Comparison of ENCODE assay signal across 25 cellular contexts in the genomic region with DNA sequence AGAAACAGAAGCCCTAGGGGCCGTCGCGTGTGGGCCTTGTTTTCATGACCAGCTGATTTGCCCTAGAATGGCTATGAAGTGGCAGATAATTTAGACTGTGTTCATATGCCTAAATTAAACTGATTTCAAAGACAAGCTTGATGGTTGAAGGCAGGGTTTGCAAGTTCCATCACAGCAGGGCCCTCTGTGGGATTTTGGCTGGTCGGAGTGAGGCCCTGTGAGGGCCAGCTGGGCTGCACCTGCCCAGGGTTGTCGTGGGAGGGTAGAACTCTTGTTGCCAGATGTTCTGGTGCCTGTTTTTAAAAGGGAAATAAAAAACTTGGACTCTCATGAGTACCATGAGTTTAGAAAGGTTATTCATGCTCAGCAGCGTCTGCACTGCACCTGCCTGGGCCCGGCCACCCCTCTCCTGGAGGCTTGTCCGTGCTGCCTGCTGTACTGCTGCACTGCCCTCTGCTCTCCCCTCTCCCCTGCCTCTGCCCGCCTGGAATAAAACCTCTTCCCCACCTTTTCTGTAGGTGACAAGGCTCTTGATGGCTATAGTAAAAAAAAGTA. TPM values are rescaled to one million over a fixed set of nuclear protein-coding genes. Genes with fewer than 3 reads are reported as not detected.
A peak's percentile ranks its signal among the peaks of the same experiment; 100 is the strongest.
DNase-seq lines count a peak whose midpoint lies in the region; ATAC-seq, FAIRE-seq and TF ChIP-seq lines count a peak whose summit lies in the region.
"Had no signal": no experiment of that assay in that cellular context is flagged by ENCODE, and none has a peak within 500 bp of the region (broad histone marks: within the 10 kb centered on the region; RNA-seq: fewer than 3 reads in every experiment).

No MANE protein-coding gene starts in this region.

- no peak overlapping the region for H3K9ac ChIP-seq in kidney (ENCODE audit: low read length in 2 of 2)

- peak overlapping the region; percentile 49 for H3K4me3 Mint-ChIP-seq in T-helper 2 cell treated with Interferon-gamma antibody and Interleukin-4, amounts not matched to agents 5 μg/mL and 100 μg/mL, for 36 hours
- peak overlapping the region in 7 of 8 donors; percentile 8 to 79 (median 44) for H3K4me3 Mint-ChIP-seq in CD4-positive, alpha-beta memory T cell
- H3K4me3 Mint-ChIP-seq in activated CD8-positive, alpha-beta T cell treated with anti-CD3 and anti-CD28 coated beads, Interleukin-2, amount 10 ng/mL, durations not matched to agents 7 days and 5 days, result peak overlapping the region; percentile 1
- H3K4me3 Mint-ChIP-seq: type B pancreatic cell had no signal

- FAIRE-seq in kidney (lab: Jason Lieb, UNC) (no peak), small intestine (lab: Jason Lieb, UNC) (no peak)
- FAIRE-seq: GM12892 had no signal

- peaks cover 31% of the 10 kb centered on the region for H3K36me3 ChIP-seq in CD4-positive, alpha-beta memory T cell (ENCODE audit: insufficient read depth, low read length)
- H3K36me3 ChIP-seq in kidney (ENCODE audit: control insufficient read depth in 1 of 2, insufficient read depth in 2 of 2, low read length in 2 of 2), result peaks cover 19 to 31% of the 10 kb centered on the region in 2 donors
- peaks cover 2 to 14% of the 10 kb centered on the region in 2 donors for H3K36me3 ChIP-seq in small intestine (ENCODE audit: control insufficient read depth in 2 of 2, insufficient read depth in 2 of 2, low read length in 2 of 2)

- no peak for DNase-seq in T-helper 2 cell treated with Interferon-gamma antibody and Interleukin-4, amounts not matched to agents 5 μg/mL and 100 μg/mL, for 36 hours (ENCODE audit: low spot score)
- DNase-seq in T-helper 2 cell (no peak), kidney (peak; percentile 25), ecto neural progenitor cell (ENCODE audit: low spot score) (no peak), small intestine (no peak), NCI-H1417 treated with DMSO at 0.1 percent for 48 hours (lab: John Stamatoyannopoulos, UW) (no peak)
- no peak for DNase-seq in CD4-positive, alpha-beta memory T cell
- no peak for DNase-seq in activated CD8-positive, alpha-beta T cell treated with anti-CD3 and anti-CD28 coated beads, Interleukin-2, amount 10 ng/mL, durations not matched to agents 7 days and 5 days
- DNase-seq: 8988T; activated CD4-positive, alpha-beta T cell treated with anti-CD3 and anti-CD28 coated beads for 4 hours; activated CD8-positive, alpha-beta memory T cell treated with anti-CD3 and anti-CD28 coated beads, Interleukin-2, amount 50 U/mL, for 4 hours; body of pancreas; esophagus squamous epithelium; Karpas-422; lower lobe of right lung; NCI-H1092; NCI-H2029; NCI-H345; NCI-H82; occipital lobe; SIG-M5; stimulated activated CD4-positive, alpha-beta T cell treated with anti-CD3 and anti-CD28 coated beads, Interleukin-4, amount 100 ng/mL, for 1 hour had no signal

- H3K4me3 ChIP-seq in CD4-positive, alpha-beta memory T cell (ENCODE audit: low read length in 2 of 2), result no peak overlapping the region
- H3K4me3 ChIP-seq in kidney (ENCODE audit: low read length in 2 of 2), result no peak overlapping the region
- no peak overlapping the region for H3K4me3 ChIP-seq in small intestine (ENCODE audit: low read depth in 1 of 2, low read length in 2 of 2)
- H3K4me3 ChIP-seq: body of pancreas, esophagus squamous epithelium, gastroesophageal sphincter, lower lobe of right lung had no signal

- 86 to 92% (median 89%) methylated on average over 9 of the region's 9 CpGs for WGBS in small intestine, 3 donors

- peaks cover 17% of the 10 kb centered on the region for H3K4me1 Mint-ChIP-seq in T-helper 2 cell treated with Interferon-gamma antibody and Interleukin-4, amounts not matched to agents 5 μg/mL and 100 μg/mL, for 36 hours (ENCODE audit: low read depth)
- H3K4me1 Mint-ChIP-seq in CD4-positive, alpha-beta memory T cell, result peaks cover 24 to 46% (median 27%) of the 10 kb centered on the region in 4 donors
- H3K4me1 Mint-ChIP-seq in activated CD8-positive, alpha-beta T cell treated with anti-CD3 and anti-CD28 coated beads, Interleukin-2, amount 10 ng/mL, durations not matched to agents 7 days and 5 days (ENCODE audit: low read depth), result peaks cover 36% of the 10 kb centered on the region

- H3K27ac Mint-ChIP-seq in T-helper 2 cell treated with Interferon-gamma antibody and Interleukin-4, amounts not matched to agents 5 μg/mL and 100 μg/mL, for 36 hours, result peak overlapping the region; percentile 33
- H3K27ac Mint-ChIP-seq in CD4-positive, alpha-beta memory T cell, result peak overlapping the region; percentile 13 to 93 (median 80)
- peak overlapping the region; percentile 14 for H3K27ac Mint-ChIP-seq in activated CD8-positive, alpha-beta T cell treated with anti-CD3 and anti-CD28 coated beads, Interleukin-2, amount 10 ng/mL, durations not matched to agents 7 days and 5 days
- H3K27ac Mint-ChIP-seq: type B pancreatic cell had no signal

- TF ChIP-seq CTCF in kidney (IDR thresholded peaks at IDR 0.05; ENCODE audit: borderline replicate concordance, extremely low read depth, insufficient read depth), result no peak

- no peaks in the 10 kb centered on the region for H3K9me3 ChIP-seq in CD4-positive, alpha-beta memory T cell (ENCODE audit: control insufficient read depth in 1 of 2, low read length in 2 of 2)
- H3K9me3 ChIP-seq in kidney (ENCODE audit: control insufficient read depth in 1 of 2, low read length in 2 of 2), result no peaks in the 10 kb centered on the region
- no peaks in the 10 kb centered on the region for H3K9me3 ChIP-seq in small intestine (ENCODE audit: control insufficient read depth, low read depth)
- H3K9me3 ChIP-seq: body of pancreas, esophagus squamous epithelium, gastroesophageal sphincter, lower lobe of right lung had no signal

- no peaks in the 10 kb centered on the region for H3K9me3 Mint-ChIP-seq in T-helper 2 cell treated with Interferon-gamma antibody and Interleukin-4, amounts not matched to agents 5 μg/mL and 100 μg/mL, for 36 hours
- H3K9me3 Mint-ChIP-seq in CD4-positive, alpha-beta memory T cell, result no peaks in the 10 kb centered on the region
- H3K9me3 Mint-ChIP-seq in activated CD8-positive, alpha-beta T cell treated with anti-CD3 and anti-CD28 coated beads, Interleukin-2, amount 10 ng/mL, durations not matched to agents 7 days and 5 days (ENCODE audit: insufficient read depth), result no peaks in the 10 kb centered on the region
- H3K9me3 Mint-ChIP-seq: type B pancreatic cell had no signal

- no peak overlapping the region for H3K27ac ChIP-seq in CD4-positive, alpha-beta memory T cell (ENCODE audit: low read depth, low read length)
- H3K27ac ChIP-seq in kidney (ENCODE audit: low read depth in 2 of 2, low read length in 2 of 2), result no peak overlapping the region
- H3K27ac ChIP-seq in small intestine (ENCODE audit: low read depth in 1 of 2, low read length in 1 of 2), result no peak overlapping the region
- H3K27ac ChIP-seq: body of pancreas, esophagus squamous epithelium, gastroesophageal sphincter, lower lobe of right lung had no signal

- ATAC-seq in activated CD8-positive, alpha-beta T cell treated with anti-CD3 and anti-CD28 coated beads, Interleukin-2, amount 10 ng/mL, durations not matched to agents 7 days and 5 days, result no peak
- ATAC-seq: body of pancreas, gastroesophageal sphincter had no signal

- intact Hi-C loops in CD4-positive, alpha-beta memory T cell (cut with micrococcal nuclease), result no loop called here
- intact Hi-C loops in kidney (cut with DNase I), result no loop called here

- no peaks in the 10 kb centered on the region for H3K27me3 Mint-ChIP-seq in T-helper 2 cell treated with Interferon-gamma antibody and Interleukin-4, amounts not matched to agents 5 μg/mL and 100 μg/mL, for 36 hours (ENCODE audit: low read depth)
- no peaks in the 10 kb centered on the region for H3K27me3 Mint-ChIP-seq in CD4-positive, alpha-beta memory T cell
- no peaks in the 10 kb centered on the region for H3K27me3 Mint-ChIP-seq in activated CD8-positive, alpha-beta T cell treated with anti-CD3 and anti-CD28 coated beads, Interleukin-2, amount 10 ng/mL, durations not matched to agents 7 days and 5 days (ENCODE audit: low read depth)
- H3K27me3 Mint-ChIP-seq: type B pancreatic cell had no signal

- POLR2A ChIA-PET in CD4-positive, alpha-beta memory T cell (lab: Charles Lee; ENCODE audit: partially characterized antibody), result no interaction called here
- POLR2A ChIA-PET in activated CD8-positive, alpha-beta T cell treated with anti-CD3 and anti-CD28 coated beads, Interleukin-2, amount 10 ng/mL, durations not matched to agents 7 days and 5 days (lab: Charles Lee), result no interaction called here

- peaks cover 18% of the 10 kb centered on the region for H3K4me1 ChIP-seq in CD4-positive, alpha-beta memory T cell (ENCODE audit: insufficient read depth, low read length)
- H3K4me1 ChIP-seq in kidney (ENCODE audit: control insufficient read depth in 1 of 2, insufficient read depth in 1 of 2, low read depth in 1 of 2, low read length in 2 of 2) (peaks cover 2 to 5% of the 10 kb centered on the region in 2 donors), small intestine (ENCODE audit: control insufficient read depth in 2 of 2, insufficient read depth in 1 of 2, low read depth in 1 of 2, low read length in 1 of 2) (no peaks in the 10 kb centered on the region)

- H3K27me3 ChIP-seq in CD4-positive, alpha-beta memory T cell (ENCODE audit: insufficient read depth, low read length), result no peaks in the 10 kb centered on the region
- no peaks in the 10 kb centered on the region for H3K27me3 ChIP-seq in small intestine (ENCODE audit: control insufficient read depth in 2 of 2, insufficient read depth in 2 of 2, low read length in 2 of 2)
- H3K27me3 ChIP-seq: body of pancreas, esophagus squamous epithelium, gastroesophageal sphincter had no signal

- CTCF ChIA-PET in CD4-positive, alpha-beta memory T cell (lab: Charles Lee; ENCODE audit: partially characterized antibody), result no interaction called here
- CTCF ChIA-PET in activated CD8-positive, alpha-beta T cell treated with anti-CD3 and anti-CD28 coated beads, Interleukin-2, amount 10 ng/mL, durations not matched to agents 7 days and 5 days (lab: Charles Lee), result no interaction called here

- peaks cover 17% of the 10 kb centered on the region for H3K36me3 Mint-ChIP-seq in T-helper 2 cell treated with Interferon-gamma antibody and Interleukin-4, amounts not matched to agents 5 μg/mL and 100 μg/mL, for 36 hours (ENCODE audit: low read depth)
- H3K36me3 Mint-ChIP-seq in CD4-positive, alpha-beta memory T cell, result peaks cover 22 to 45% of the 10 kb centered on the region in 2 donors
- peaks cover 28% of the 10 kb centered on the region for H3K36me3 Mint-ChIP-seq in activated CD8-positive, alpha-beta T cell treated with anti-CD3 and anti-CD28 coated beads, Interleukin-2, amount 10 ng/mL, durations not matched to agents 7 days and 5 days (ENCODE audit: low read depth)

RNA-seq across cellular contexts. Expression of gene AP2A2, which starts 44.1 kb away (rescaled TPM):
- total RNA-seq in CD4-positive, alpha-beta memory T cell, result 10 to 100 TPM; 81.7 to 87.4 TPM
- polyA plus RNA-seq in CD4-positive, alpha-beta memory T cell, result 10 to 100 TPM in 1 of 2 donors, 1 to 10 TPM in 1; 5.1 to 14.1 TPM
- 10 to 100 TPM; 40.1 to 54.0 TPM for total RNA-seq in activated CD8-positive, alpha-beta T cell treated with anti-CD3 and anti-CD28 coated beads, Interleukin-2, amount 10 ng/mL, durations not matched to agents 7 days and 5 days
- 144 TPM for total RNA-seq in kidney
- 76.5 TPM for polyA plus RNA-seq in kidney (ENCODE audit: insufficient read depth, low read depth, low replicate concordance)
- 10 to 100 TPM; 30.5 to 47.2 (median 42.7) TPM for polyA plus RNA-seq in small intestine

RNA-seq across cellular contexts. Expression of gene CHID1, which starts 59.1 kb away (rescaled TPM):
- 10 to 100 TPM; 52.1 to 59.2 TPM for total RNA-seq in CD4-positive, alpha-beta memory T cell
- polyA plus RNA-seq in CD4-positive, alpha-beta memory T cell, result 10 to 100 TPM; 46.9 to 82.3 TPM
- total RNA-seq in activated CD8-positive, alpha-beta T cell treated with anti-CD3 and anti-CD28 coated beads, Interleukin-2, amount 10 ng/mL, durations not matched to agents 7 days and 5 days, result 10 to 100 TPM; 46.1 to 48.4 TPM
- total RNA-seq in kidney, result 82.2 TPM
- 128 TPM for polyA plus RNA-seq in kidney (ENCODE audit: insufficient read depth, low read depth, low replicate concordance)
- polyA plus RNA-seq in small intestine, result 10 to 100 TPM; 13.6 to 67.1 (median 17.0) TPM

Comparison
In these comparisons a context has a peak if more than half of its experiments do, and no peak if none do; other contexts are left out.
1. H3K27ac Mint-ChIP-seq: peak in every context shown above with its lines; median percentile 80 in CD4-positive, alpha-beta memory T cell; 33 in T-helper 2 cell treated with Interferon-gamma antibody and Interleukin-4, amounts not matched to agents 5 μg/mL and 100 μg/mL, for 36 hours; 14 in activated CD8-positive, alpha-beta T cell treated with anti-CD3 and anti-CD28 coated beads, Interleukin-2, amount 10 ng/mL, durations not matched to agents 7 days and 5 days.